13 cellular contexts compared by ENCODE assay signal in genomic region chr1:176193023-176193422, GRCh38. TPM values are rescaled to one million over a fixed set of nuclear protein-coding genes. Genes with fewer than 3 reads are reported as not detected.
DNase-seq lines count a peak whose midpoint lies in the region; ATAC-seq, FAIRE-seq and TF ChIP-seq lines count a peak whose summit lies in the region.
"Had no signal": no experiment of that assay in that cellular context is flagged by ENCODE, and none has a peak within 500 bp of the region (broad histone marks: within the 10 kb centered on the region; RNA-seq: fewer than 3 reads in every experiment).

No MANE protein-coding gene starts in this region.

- TF ChIP-seq CTCF in mucosa of descending colon (IDR thresholded peaks at IDR 0.05) (no peak), HFFc6 (IDR thresholded peaks at IDR 0.05) (no peak), transverse colon (IDR thresholded peaks at IDR 0.05) (no peak)
- TF ChIP-seq CTCF in CD4-positive, alpha-beta T cell (IDR thresholded peaks at IDR 0.05) = no peak

- peak; percentile 83 for FAIRE-seq in RCC 7860 (lab: Jason Lieb, UNC)

- no peak overlapping the region for H3K4me3 ChIP-seq in mucosa of descending colon
- no peak overlapping the region for H3K4me3 ChIP-seq in transverse colon
- H3K4me3 ChIP-seq: heart right ventricle, Peyer's patch had no signal

- H3K27me3 ChIP-seq in transverse colon = no peaks in the 10 kb centered on the region
- H3K27me3 ChIP-seq in CD4-positive, alpha-beta T cell (ENCODE audit: control insufficient read depth, insufficient read depth, low read length) = no peaks in the 10 kb centered on the region
- H3K27me3 ChIP-seq: heart right ventricle, Peyer's patch had no signal

- no peak overlapping the region for H3K27ac Mint-ChIP-seq in HFFc6
- no peak overlapping the region for H3K27ac Mint-ChIP-seq in CD4-positive, alpha-beta T cell
- H3K27ac Mint-ChIP-seq: activated CD4-positive, alpha-beta memory T cell treated with anti-CD3 and anti-CD28 coated beads for 36 hours had no signal

- H3K27ac ChIP-seq in transverse colon = no peak overlapping the region
- no peak overlapping the region for H3K27ac ChIP-seq in CD4-positive, alpha-beta T cell (ENCODE audit: low read depth, low read length)
- H3K27ac ChIP-seq: heart right ventricle, Peyer's patch had no signal

- intact Hi-C loops in mucosa of descending colon (cut with DNase I, micrococcal nuclease) (no loop called here), transverse colon (cut with DNase I; ENCODE audit: low total_unique reads) (no loop called here)
- intact Hi-C loops in CD4-positive, alpha-beta T cell (cut with DNase I, micrococcal nuclease) = no loop called here

- 61 to 81% methylated on average over 1 of the region's 1 CpG for WGBS in transverse colon (ENCODE audit: low coverage in 1 of 2), 2 donors

- no peaks in the 10 kb centered on the region for H3K4me1 ChIP-seq in mucosa of descending colon (ENCODE audit: low read depth)
- H3K4me1 ChIP-seq in transverse colon = peaks cover 0 to 14% (median 0%) of the 10 kb centered on the region in 4 donors
- H3K4me1 ChIP-seq: Peyer's patch had no signal

- POLR2A ChIA-PET in CD4-positive, alpha-beta T cell (lab: Charles Lee) = no interaction called here

- peaks cover 14% of the 10 kb centered on the region for H3K4me1 Mint-ChIP-seq in HFFc6 (ENCODE audit: low read depth)
- peaks cover 95% of the 10 kb centered on the region for H3K4me1 Mint-ChIP-seq in CD4-positive, alpha-beta T cell (ENCODE audit: low read depth)

- ATAC-seq in GM19324 (IDR thresholded peaks at IDR 0.05; ENCODE audit: low FRiP score, unreplicated experiment) (peak; percentile 92), HG02884 (IDR thresholded peaks at IDR 0.05; ENCODE audit: unreplicated experiment) (peak; percentile 78), mucosa of descending colon (no peak)
- ATAC-seq in CD4-positive, alpha-beta T cell (ENCODE audit: poor library complexity) = no peak
- ATAC-seq: heart right ventricle had no signal

- in situ Hi-C loops in Caki2 (cut with HindIII; ENCODE audit: low pct_unique_long_range_greater_than_20kb, low sequenced_read_pairs) (no loop called here), transverse colon (cut with MboI; ENCODE audit: low pct_ligation_motif_present in 1 of 4, low pct_unique_long_range_greater_than_20kb in 1 of 4, low sequenced_read_pairs in 3 of 4) (no loop called here)

- no peaks in the 10 kb centered on the region for H3K9me3 ChIP-seq in mucosa of descending colon
- no peaks in the 10 kb centered on the region for H3K9me3 ChIP-seq in transverse colon
- no peaks in the 10 kb centered on the region for H3K9me3 ChIP-seq in CD4-positive, alpha-beta T cell (ENCODE audit: control insufficient read depth, low read length)
- H3K9me3 ChIP-seq: Peyer's patch had no signal

- H3K27me3 Mint-ChIP-seq in HFFc6 (ENCODE audit: insufficient read depth) = no peaks in the 10 kb centered on the region
- H3K27me3 Mint-ChIP-seq in CD4-positive, alpha-beta T cell = no peaks in the 10 kb centered on the region
- H3K27me3 Mint-ChIP-seq: activated CD4-positive, alpha-beta memory T cell treated with anti-CD3 and anti-CD28 coated beads for 36 hours had no signal

- DNase-seq in Caki2 (ENCODE audit: low read depth) = peak; percentile 13
- peak; percentile 15 for DNase-seq in RCC 7860 (ENCODE audit: low spot score)
- no peak for DNase-seq in mucosa of descending colon
- no peak for DNase-seq in HFFc6
- DNase-seq in transverse colon = no peak
- no peak for DNase-seq in CD4-positive, alpha-beta T cell
- DNase-seq: activated CD4-positive, alpha-beta memory T cell treated with anti-CD3 and anti-CD28 coated beads for 36 hours; cerebellar nuclear complex; heart right ventricle; Peyer's patch; trophoblast cell had no signal

- TF ChIP-seq POLR2A in transverse colon (IDR thresholded peaks at IDR 0.05) = no peak

- H3K36me3 ChIP-seq in mucosa of descending colon (ENCODE audit: low read depth) (no peaks in the 10 kb centered on the region), transverse colon (no peaks in the 10 kb centered on the region)
- H3K36me3 ChIP-seq: heart right ventricle, Peyer's patch had no signal

- no peaks in the 10 kb centered on the region for H3K9me3 Mint-ChIP-seq in HFFc6
- no peaks in the 10 kb centered on the region for H3K9me3 Mint-ChIP-seq in CD4-positive, alpha-beta T cell

- peaks cover 10% of the 10 kb centered on the region for H3K36me3 Mint-ChIP-seq in HFFc6 (ENCODE audit: low read depth)
- peaks cover 13% of the 10 kb centered on the region for H3K36me3 Mint-ChIP-seq in CD4-positive, alpha-beta T cell (ENCODE audit: low read depth)

- H3K4me3 Mint-ChIP-seq in HFFc6 = no peak overlapping the region
- H3K4me3 Mint-ChIP-seq in CD4-positive, alpha-beta T cell = no peak overlapping the region
- H3K4me3 Mint-ChIP-seq: activated CD4-positive, alpha-beta memory T cell treated with anti-CD3 and anti-CD28 coated beads for 36 hours had no signal

- CTCF ChIA-PET in CD4-positive, alpha-beta T cell (lab: Charles Lee) = no interaction called here

- TF ChIP-seq EP300 in transverse colon (IDR thresholded peaks at IDR 0.05; ENCODE audit: low read depth) = no peak

RNA-seq across cellular contexts. Expression of gene COP1, which starts 14.1 kb away (rescaled TPM):
- 66.5 and 71.6 TPM in 2 replicates for total RNA-seq in Caki2 (2014; rRNA removed; shearing (Covaris generic); ENCODE audit: low replicate concordance)
- 10 to 100 TPM; 51.5 to 51.9 (median 51.9) TPM for total RNA-seq in mucosa of descending colon
- total RNA-seq in HFFc6 (2021; fragmentation: NEBNext Ultra II Directional; extraction: Animal tissue kit (Norgen Biotek cat#: 25700)) = 10 to 100 TPM; 27.8 to 33.0 (median 30.1) TPM
- 100 to 1,000 TPM in 2 of 4 donors, 10 to 100 TPM in 2; 52.3 to 190 (median 109) TPM for total RNA-seq in transverse colon
- 10 to 100 TPM; 38.6 to 42.2 TPM for total RNA-seq in CD4-positive, alpha-beta T cell

Comparison
In these comparisons a context has a peak if more than half of its experiments do, and no peak if none do; other contexts are left out.
1. DNase-seq: peak in Caki2 (single experiment) and RCC 7860 (single experiment); none in mucosa of descending colon (0 of 3), HFFc6 (single experiment), transverse colon (single experiment) and CD4-positive, alpha-beta T cell (0 of 10).
2. ATAC-seq: peak in GM19324 (single experiment) and HG02884 (single experiment); none in mucosa of descending colon (single experiment) and CD4-positive, alpha-beta T cell (single experiment).